8 cellular contexts compared by ENCODE assay signal in the genomic region with DNA sequence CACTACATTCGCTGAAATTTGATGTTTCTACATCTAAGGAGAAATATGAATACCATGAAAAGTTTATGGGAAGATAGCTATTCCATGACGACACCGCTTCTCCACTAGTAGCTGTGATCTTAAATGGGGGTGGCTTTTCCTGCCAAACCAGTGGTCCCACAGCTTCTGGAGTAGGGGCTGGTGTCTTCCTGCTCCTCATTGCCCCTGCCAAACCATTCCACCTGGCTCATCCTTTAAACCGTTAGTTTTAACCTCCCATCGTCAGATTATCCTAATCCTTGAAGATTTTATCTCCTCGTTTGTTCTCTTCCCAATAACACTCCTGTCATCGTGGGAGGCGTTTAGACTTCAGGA. TPM values are rescaled to one million over a fixed set of nuclear protein-coding genes. Genes with fewer than 3 reads are reported as not detected.
DNase-seq lines count a peak whose midpoint lies in the region; ATAC-seq lines count a peak whose summit lies in the region.

No MANE protein-coding gene starts in this region.

- H3K4me1 Mint-ChIP-seq in T-helper 2 cell treated with Interferon-gamma antibody and Interleukin-4, amounts not matched to agents 5 μg/mL and 100 μg/mL, for 36 hours (ENCODE audit: low read depth): peaks cover 13% of the 10 kb centered on the region
- peaks cover 27 to 32% of the 10 kb centered on the region in 2 donors for H3K4me1 Mint-ChIP-seq in immature natural killer cell

- H3K9me3 Mint-ChIP-seq in T-helper 2 cell treated with Interferon-gamma antibody and Interleukin-4, amounts not matched to agents 5 μg/mL and 100 μg/mL, for 36 hours: peaks cover 50% of the 10 kb centered on the region
- peaks cover 25 to 28% of the 10 kb centered on the region in 2 donors for H3K9me3 Mint-ChIP-seq in activated naive CD4-positive, alpha-beta T cell treated with anti-CD3 and anti-CD28 coated beads, Interleukin-2, amount 50 U/mL, for 72 hours
- peaks cover 8 to 26% (median 20%) of the 10 kb centered on the region in 6 donors for H3K9me3 Mint-ChIP-seq in immature natural killer cell

- no peak for ATAC-seq in activated naive CD4-positive, alpha-beta T cell treated with anti-CD3 and anti-CD28 coated beads, Interleukin-2, amount 50 U/mL, for 72 hours
- no peak for ATAC-seq in GM18502 (IDR thresholded peaks at IDR 0.05; ENCODE audit: poor library complexity, unreplicated experiment)
- no peak for ATAC-seq in HG02763 (IDR thresholded peaks at IDR 0.05; ENCODE audit: unreplicated experiment)
- no peak for ATAC-seq in HG03439 (IDR thresholded peaks at IDR 0.05; ENCODE audit: unreplicated experiment)

- H3K27ac Mint-ChIP-seq in T-helper 2 cell treated with Interferon-gamma antibody and Interleukin-4, amounts not matched to agents 5 μg/mL and 100 μg/mL, for 36 hours: peak overlapping the region; percentile 96
- peak overlapping the region; percentile 95 to 96 for H3K27ac Mint-ChIP-seq in activated naive CD4-positive, alpha-beta T cell treated with anti-CD3 and anti-CD28 coated beads, Interleukin-2, amount 50 U/mL, for 72 hours
- peak overlapping the region; percentile 95 to 99 (median 96) for H3K27ac Mint-ChIP-seq in immature natural killer cell

- H3K27me3 Mint-ChIP-seq in T-helper 2 cell treated with Interferon-gamma antibody and Interleukin-4, amounts not matched to agents 5 μg/mL and 100 μg/mL, for 36 hours (ENCODE audit: low read depth): no peaks in the 10 kb centered on the region
- H3K27me3 Mint-ChIP-seq in immature natural killer cell (ENCODE audit: low read depth in 3 of 3): peaks cover 3 to 5% (median 5%) of the 10 kb centered on the region in 3 donors

- H3K4me3 Mint-ChIP-seq in T-helper 2 cell treated with Interferon-gamma antibody and Interleukin-4, amounts not matched to agents 5 μg/mL and 100 μg/mL, for 36 hours: peak overlapping the region; percentile 99
- peak overlapping the region; percentile 99 to 100 (median 100) for H3K4me3 Mint-ChIP-seq in immature natural killer cell

- peaks cover 33% of the 10 kb centered on the region for H3K36me3 Mint-ChIP-seq in T-helper 2 cell treated with Interferon-gamma antibody and Interleukin-4, amounts not matched to agents 5 μg/mL and 100 μg/mL, for 36 hours (ENCODE audit: low read depth)
- H3K36me3 Mint-ChIP-seq in activated naive CD4-positive, alpha-beta T cell treated with anti-CD3 and anti-CD28 coated beads, Interleukin-2, amount 50 U/mL, for 72 hours: peaks cover 47 to 60% of the 10 kb centered on the region in 2 donors
- peaks cover 28 to 29% (median 28%) of the 10 kb centered on the region in 3 donors for H3K36me3 Mint-ChIP-seq in immature natural killer cell

- DNase-seq in T-helper 2 cell treated with Interferon-gamma antibody and Interleukin-4, amounts not matched to agents 5 μg/mL and 100 μg/mL, for 36 hours (ENCODE audit: low spot score): no peak
- DNase-seq in T-helper 2 cell: no peak
- no peak for DNase-seq in activated naive CD4-positive, alpha-beta T cell treated with anti-CD3 and anti-CD28 coated beads, Interleukin-2, amount 50 U/mL, for 72 hours (ENCODE audit: low spot score in 2 of 2)
- no peak for DNase-seq in immature natural killer cell
- peak; percentile 7 for DNase-seq in superior temporal gyrus (ENCODE audit: extremely low spot score)

RNA-seq across cellular contexts. Expression of gene ZNF230, which starts 0.6 kb away (rescaled TPM):
- 1 to 10 TPM; 3.6 to 5.1 TPM for total RNA-seq in activated naive CD4-positive, alpha-beta T cell treated with anti-CD3 and anti-CD28 coated beads, Interleukin-2, amount 50 U/mL, for 72 hours
- 1 to 10 TPM; 1.7 to 2.8 (median 2.5) TPM for polyA plus RNA-seq in immature natural killer cell

RNA-seq across cellular contexts. Expression of gene ZNF155, which starts 18.2 kb away (rescaled TPM):
- total RNA-seq in activated naive CD4-positive, alpha-beta T cell treated with anti-CD3 and anti-CD28 coated beads, Interleukin-2, amount 50 U/mL, for 72 hours: 1 to 10 TPM; 4.1 TPM
- polyA plus RNA-seq in immature natural killer cell: 1 to 10 TPM; 2.1 to 3.0 (median 2.6) TPM

RNA-seq across cellular contexts. Expression of gene ZNF222, which starts 23.0 kb away (rescaled TPM):
- total RNA-seq in activated naive CD4-positive, alpha-beta T cell treated with anti-CD3 and anti-CD28 coated beads, Interleukin-2, amount 50 U/mL, for 72 hours: 1 to 10 TPM; 1.8 to 2.0 TPM
- polyA plus RNA-seq in immature natural killer cell: 1 to 10 TPM in 2 of 3 donors, not detected in 1; 2.3 to 3.4 TPM

RNA-seq across cellular contexts. Expression of gene ZNF223, which starts 49.6 kb away (rescaled TPM):
- total RNA-seq in activated naive CD4-positive, alpha-beta T cell treated with anti-CD3 and anti-CD28 coated beads, Interleukin-2, amount 50 U/mL, for 72 hours: 1 to 10 TPM in 1 of 2 donors, under 1 TPM in 1; 0.60 to 1.4 TPM
- 1 to 10 TPM; 1.7 to 2.5 (median 2.3) TPM for polyA plus RNA-seq in immature natural killer cell

RNA-seq across cellular contexts. Expression of gene ZNF221, which starts 51.2 kb away (rescaled TPM):
- total RNA-seq in activated naive CD4-positive, alpha-beta T cell treated with anti-CD3 and anti-CD28 coated beads, Interleukin-2, amount 50 U/mL, for 72 hours: 1 to 10 TPM; 1.1 to 3.4 TPM
- polyA plus RNA-seq in immature natural killer cell: 1 to 10 TPM in 1 of 3 donors, under 1 TPM in 1, not detected in 1; 0.67 to 3.0 TPM
